ENCODE assay signal across 17 cellular contexts in genomic region chr12:132842449-132843045, GRCh38. TPM values are rescaled to one million over a fixed set of nuclear protein-coding genes. Genes with fewer than 3 reads are reported as not detected.
DNase-seq lines count a peak whose midpoint lies in the region; FAIRE-seq and TF ChIP-seq lines count a peak whose summit lies in the region.
"Had no signal": no experiment of that assay in that cellular context is flagged by ENCODE, and none has a peak within 500 bp of the region (broad histone marks: within the 10 kb centered on the region; RNA-seq: fewer than 3 reads in every experiment).

No MANE protein-coding gene starts in this region.

- H3K4me3 Mint-ChIP-seq in H9: no peak overlapping the region

- H3K4me3 ChIP-seq in WERI-Rb-1 (ENCODE audit: low read depth, low read length): no peak overlapping the region
- H3K4me3 ChIP-seq in bronchial epithelial cell (ENCODE audit: low read depth, low read length): no peak overlapping the region
- H3K4me3 ChIP-seq: A549, GM12878, GM23248, HAP-1 had no signal

- H3K27ac ChIP-seq in H9 (ENCODE audit: insufficient read length, low read depth, low read length) (no peak overlapping the region), WERI-Rb-1 (no peak overlapping the region)
- H3K27ac ChIP-seq: A549, C4-2B, GM23248 had no signal

- H4K8ac ChIP-seq in H9 (replicated peaks; ENCODE audit: insufficient read length, low read depth, low read length): no peak overlapping the region

- H3K4me2 ChIP-seq in H9 (ENCODE audit: insufficient read depth, insufficient read length, low read length): no peak overlapping the region
- H3K4me2 ChIP-seq: A549 had no signal

- no peaks in the 10 kb centered on the region for H3K27me3 ChIP-seq in H9 (ENCODE audit: insufficient read depth, low read length)
- no peaks in the 10 kb centered on the region for H3K27me3 ChIP-seq in WERI-Rb-1 (ENCODE audit: insufficient read depth, low read depth, severe bottlenecking)
- H3K27me3 ChIP-seq in bronchial epithelial cell (ENCODE audit: control insufficient read depth, insufficient read depth, low read length): no peaks in the 10 kb centered on the region
- H3K27me3 ChIP-seq: BE2C had no signal

- no peaks in the 10 kb centered on the region for H3K4me1 ChIP-seq in H9 (ENCODE audit: insufficient read depth, low read length)
- H3K4me1 ChIP-seq: A549, BE2C, HAP-1 had no signal

- H2BK12ac ChIP-seq in H9 (ENCODE audit: insufficient read length, low read depth, low read length): no peak overlapping the region

- TF ChIP-seq CTCF in H9 (conservative IDR thresholded peaks at IDR 0.05): no peak
- TF ChIP-seq CTCF in WERI-Rb-1 (IDR thresholded peaks at IDR 0.05; ENCODE audit: low read depth, low read length): no peak
- no peak for TF ChIP-seq CTCF in bronchial epithelial cell (IDR thresholded peaks at IDR 0.05; ENCODE audit: insufficient read depth, low read length, severe bottlenecking)

- H4K5ac ChIP-seq in H9 (ENCODE audit: insufficient read length, low read depth, low read length): no peak overlapping the region

- WGBS in H9 (ENCODE audit: extremely low coverage, insufficient read length, low lambda C conversion rate): no CpG with 5 or more reads among the region's 21 CpGs

- no peaks in the 10 kb centered on the region for H3K79me2 ChIP-seq in H9 (ENCODE audit: insufficient read depth, low read length)

- no peak overlapping the region for H3K14ac ChIP-seq in H9 (ENCODE audit: insufficient read depth, low read length)

- H2BK20ac ChIP-seq in H9 (ENCODE audit: low read depth, low read length, poor library complexity, severe bottlenecking): no peak overlapping the region

- no peak overlapping the region for H3K4ac ChIP-seq in H9 (ENCODE audit: low read depth, low read length)

- peaks cover 24 to 68% (median 42%) of the 10 kb centered on the region in 3 experiments; a peak in 6 of 7 replicates for H3K36me3 Mint-ChIP-seq in H9 (ENCODE audit: insufficient read depth in 1 of 3, low read depth in 3 of 3)

- H2BK120ac ChIP-seq in H9 (ENCODE audit: low read depth, low read length, poor library complexity, severe bottlenecking): no peak overlapping the region

- H3K18ac ChIP-seq in H9 (ENCODE audit: insufficient read length, low read depth, low read length): no peak overlapping the region

- no peaks in the 10 kb centered on the region for H3K79me1 ChIP-seq in H9 (ENCODE audit: insufficient read depth, low read depth, low read length, poor library complexity, severe bottlenecking)

- H3K36me3 ChIP-seq in WERI-Rb-1 (peaks cover 66% of the 10 kb centered on the region), bronchial epithelial cell (ENCODE audit: control insufficient read depth, insufficient read depth, low read length) (peaks cover 28% of the 10 kb centered on the region)
- H3K36me3 ChIP-seq: HAP-1 had no signal

- DNase-seq in GM12892 (ENCODE audit: insufficient read length) (no peak), H9 (no peak), WERI-Rb-1 (peak; percentile 27), bronchial epithelial cell (ENCODE audit: low read depth) (no peak), T-helper 1 cell (no peak), GOT3 (lab: John Stamatoyannopoulos, UW) (no peak), NCI-H82 treated with DMSO at 0.1 percent for 48 hours (lab: John Stamatoyannopoulos, UW; ENCODE audit: unreplicated experiment) (no peak)
- DNase-seq: BE2C; CD4-positive, alpha-beta memory T cell; DMS79; GM23248 had no signal

- H3K23ac ChIP-seq in H9 (ENCODE audit: insufficient read length, low read depth, low read length): no peak overlapping the region

- H3K9me3 ChIP-seq in H9 (ENCODE audit: control insufficient read depth, low read depth, low read length): no peaks in the 10 kb centered on the region
- H3K9me3 ChIP-seq in WERI-Rb-1 (ENCODE audit: severe bottlenecking): no peaks in the 10 kb centered on the region
- H3K9me3 ChIP-seq: A549, BE2C, HAP-1 had no signal

- FAIRE-seq in GM12892 (lab: Jason Lieb, UNC) (peak; percentile 53), bronchial epithelial cell (lab: Jason Lieb, UNC) (peak; percentile 95)
- FAIRE-seq: A549, GM12878, HepG2, HTR-8/SVneo had no signal

- peak overlapping the region in 2 of 3 experiments; percentile 47 to 74; a peak in 4 of 7 replicates for H3K27ac Mint-ChIP-seq in H9

- H3K9ac ChIP-seq in H9 (ENCODE audit: extremely low read depth, insufficient read length, low read length): no peak overlapping the region
- H3K9ac ChIP-seq: GM23248 had no signal

- H3K27me3 Mint-ChIP-seq in H9 (ENCODE audit: low read depth): no peaks in the 10 kb centered on the region
- H3K27me3 Mint-ChIP-seq: CD4-positive, alpha-beta memory T cell had no signal

- H2BK5ac ChIP-seq in H9 (ENCODE audit: insufficient read length, low read length): no peak overlapping the region

- H3K4me1 Mint-ChIP-seq in H9: peaks cover 9 to 10% of the 10 kb centered on the region in 2 experiments

- H4K91ac ChIP-seq in H9 (ENCODE audit: insufficient read length, low read depth, low read length): no peak overlapping the region

- H3K23me2 ChIP-seq in H9 (ENCODE audit: insufficient read length, low read depth, low read length, poor library complexity, severe bottlenecking): no peaks in the 10 kb centered on the region

- no peaks in the 10 kb centered on the region for H4K20me1 ChIP-seq in H9 (ENCODE audit: control insufficient read depth, insufficient read depth, insufficient read length)

- no peaks in the 10 kb centered on the region for H3K9me3 Mint-ChIP-seq in H9
- H3K9me3 Mint-ChIP-seq: CD4-positive, alpha-beta memory T cell had no signal

- no peak overlapping the region for H2BK15ac ChIP-seq in H9 (ENCODE audit: low read depth, low read length)

- no peak overlapping the region for H2AK5ac ChIP-seq in H9 (ENCODE audit: insufficient read length, low read length)

- no peak overlapping the region for H3T11ph ChIP-seq in H9 (ENCODE audit: low read length)

- no peak overlapping the region for H2AFZ ChIP-seq in H9 (ENCODE audit: low read length)
- H2AFZ ChIP-seq: GM23248 had no signal

- H3K56ac ChIP-seq in H9 (ENCODE audit: insufficient read length, low read depth, low read length): no peak overlapping the region

- no peak for TF ChIP-seq POLR2A in GM12892 (IDR thresholded peaks at IDR 0.05; ENCODE audit: low read depth, low read length)

RNA-seq across cellular contexts. Expression of gene GOLGA3, which starts 13.9 kb away (rescaled TPM):
- 14.0 TPM for polyA plus RNA-seq in GM12892 (2012; ENCODE audit: missing spikeins)
- 34.9 and 40.1 TPM in 2 replicates for total RNA-seq in H9 (2021)
- total RNA-seq in bronchial epithelial cell: 102 and 134 TPM in 2 replicates

RNA-seq across cellular contexts. Expression of gene CHFR, which starts 44.9 kb away (rescaled TPM):
- polyA plus RNA-seq in GM12892 (2012; ENCODE audit: missing spikeins): 24.1 TPM
- total RNA-seq in H9 (2021): 51.9 and 53.3 TPM in 2 replicates
- 33.4 and 43.4 TPM in 2 replicates for total RNA-seq in bronchial epithelial cell
